8 cellular contexts compared by ENCODE assay signal in the genomic region with DNA sequence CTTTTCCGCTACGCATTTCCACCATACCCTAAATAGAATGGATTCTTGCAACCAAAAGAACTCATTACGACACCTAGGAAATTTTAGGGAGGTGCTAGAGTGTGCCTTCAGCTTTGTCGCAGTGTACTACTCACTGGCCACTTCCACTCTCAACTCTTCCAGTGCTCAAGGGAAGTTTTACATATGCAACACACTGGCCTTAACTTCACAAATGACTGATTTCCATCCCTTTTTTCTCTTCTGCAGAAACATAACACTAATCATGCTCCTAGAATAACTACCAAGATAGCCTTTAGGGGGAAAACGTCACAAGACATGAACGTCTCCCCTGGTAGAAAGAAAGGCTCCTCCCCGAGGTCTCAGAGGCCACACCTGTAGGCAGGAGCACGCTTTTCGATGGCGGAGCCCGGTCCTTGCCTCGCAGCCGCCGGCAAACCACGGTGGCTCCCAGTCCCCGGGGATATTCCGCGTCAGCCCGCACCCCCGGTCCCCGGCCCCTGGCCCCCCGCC. TPM values are rescaled to one million over a fixed set of nuclear protein-coding genes. Genes with fewer than 3 reads are reported as not detected.
DNase-seq lines count a peak whose midpoint lies in the region; ATAC-seq and TF ChIP-seq lines count a peak whose summit lies in the region.

No MANE protein-coding gene starts in this region.

- H3K27me3 ChIP-seq in PC-3 (ENCODE audit: low read length) (no peaks in the 10 kb centered on the region), neuron (ENCODE audit: insufficient read depth, low read length) (no peaks in the 10 kb centered on the region)

- DNase-seq in COR-L47 (lab: John Stamatoyannopoulos, UW), result peak; percentile 61
- DNase-seq in HK-2 (ENCODE audit: unreplicated experiment), result peak; percentile 77
- peak; percentile 68 for DNase-seq in PC-3
- peak; percentile 70 to 84 for DNase-seq in activated T-cell treated with anti-CD3 and anti-CD28 coated beads, Interleukin-2, amount 50 U/mL, for 72 hours
- peak; percentile 51 for DNase-seq in fibroblast of mammary gland (ENCODE audit: low read depth)
- DNase-seq in stromal cell of bone marrow (ENCODE audit: low read depth), result peak; percentile 11

- peak overlapping the region; percentile 30; the same call in 1 of the 2 replicates for H3K27ac ChIP-seq in PC-3 (ENCODE audit: low read length)

- TF ChIP-seq CTCF in PC-3 (conservative IDR thresholded peaks at IDR 0.05; ENCODE audit: low read depth, low read length) (no peak), fibroblast of mammary gland (conservative IDR thresholded peaks at IDR 0.05; ENCODE audit: control insufficient read depth, insufficient read depth, low read depth, low read length) (no peak)

- H3K4me3 ChIP-seq in PC-3 (ENCODE audit: low read length) (peak overlapping the region; percentile 96), fibroblast of mammary gland (ENCODE audit: control insufficient read depth, low read depth, low read length) (peak overlapping the region; percentile 97), neuron (ENCODE audit: low read length) (peak overlapping the region; percentile 89)

- H3F3A ChIP-seq in PC-3 (ENCODE audit: low read length, unreplicated experiment), result no peaks in the 10 kb centered on the region

- H3K9me3 ChIP-seq in PC-3 (ENCODE audit: low read length), result no peaks in the 10 kb centered on the region
- peaks cover 2% of the 10 kb centered on the region for H3K9me3 ChIP-seq in neuron (ENCODE audit: low read length)

- H2AFZ ChIP-seq in PC-3 (ENCODE audit: low read length) (peak overlapping the region; percentile 71), neuron (ENCODE audit: low read depth, low read length) (peak overlapping the region; percentile 42)

- no peaks in the 10 kb centered on the region for H3K9me2 ChIP-seq in PC-3 (replicated peaks; ENCODE audit: low read length)

- POLR2A ChIA-PET in PC-3 (lab: Charles Lee; ENCODE audit: unreplicated experiment), result interaction anchor here (0.6 kb wide), 1 partner anchor 249 kb away, joined by 4 read pairs; no protein-coding TSS in a partner anchor

- no peaks in the 10 kb centered on the region for H4K20me1 ChIP-seq in PC-3 (ENCODE audit: low read length)

- H3K36me3 ChIP-seq in PC-3 (ENCODE audit: low read depth, low read length) (no peaks in the 10 kb centered on the region), neuron (ENCODE audit: insufficient read depth, low read length) (peaks cover 14% of the 10 kb centered on the region)

- ATAC-seq in GM19468 (IDR thresholded peaks at IDR 0.05; ENCODE audit: extremely low read depth, unreplicated experiment) (peak; percentile 31), PC-3 (peak; percentile 72)
- ATAC-seq in activated T-cell treated with anti-CD3 and anti-CD28 coated beads, Interleukin-2, amount 50 U/mL, for 72 hours (replicated peaks in 1 of 2), result peak; percentile 75

- H3K27me3 Mint-ChIP-seq in activated T-cell treated with anti-CD3 and anti-CD28 coated beads, Interleukin-2, amount 50 U/mL, for 72 hours (ENCODE audit: low read depth), result no peaks in the 10 kb centered on the region

- CTCF ChIA-PET in PC-3 (lab: Charles Lee), result no interaction called here

- peak overlapping the region; percentile 79 for H3K4me2 ChIP-seq in PC-3 (ENCODE audit: low read length)

- H3K36me3 Mint-ChIP-seq in activated T-cell treated with anti-CD3 and anti-CD28 coated beads, Interleukin-2, amount 50 U/mL, for 72 hours (ENCODE audit: insufficient read depth in 2 of 2), result peaks cover 7 to 8% of the 10 kb centered on the region in 2 donors

- peaks cover 76% of the 10 kb centered on the region for H3K79me2 ChIP-seq in PC-3 (ENCODE audit: low read length)

- peak overlapping the region; percentile 94 for H3K9ac ChIP-seq in PC-3 (ENCODE audit: low read length)

- intact Hi-C loops in PC-3 (cut with micrococcal nuclease), result loop anchor here (1.0 to 5.0 kb wide), 3 partner anchors 117 to 203 kb away; no protein-coding TSS in a partner anchor

- no peaks in the 10 kb centered on the region for H3K9me3 Mint-ChIP-seq in activated T-cell treated with anti-CD3 and anti-CD28 coated beads, Interleukin-2, amount 50 U/mL, for 72 hours

- H3K4me3 Mint-ChIP-seq in activated T-cell treated with anti-CD3 and anti-CD28 coated beads, Interleukin-2, amount 50 U/mL, for 72 hours, result peak overlapping the region; percentile 96 to 99

- H3K4me1 Mint-ChIP-seq in activated T-cell treated with anti-CD3 and anti-CD28 coated beads, Interleukin-2, amount 50 U/mL, for 72 hours (ENCODE audit: low read depth), result peaks cover 51% of the 10 kb centered on the region

- H3K4me1 ChIP-seq in PC-3 (ENCODE audit: insufficient read depth, low read length), result peaks cover 15% of the 10 kb centered on the region
- H3K4me1 ChIP-seq in neuron (ENCODE audit: insufficient read depth, low read length), result peaks cover 13% of the 10 kb centered on the region

- peak overlapping the region; percentile 98 for H3K27ac Mint-ChIP-seq in activated T-cell treated with anti-CD3 and anti-CD28 coated beads, Interleukin-2, amount 50 U/mL, for 72 hours

- BruUV-seq in PC-3 (replicated peaks; lab: Mats Ljungman, UMichigan), result TSS peak; percentile 52

RNA-seq across cellular contexts. Expression of a gene that starts 0.6 kb away (rescaled TPM):
- 18.6 and 27.7 TPM in 2 replicates for total RNA-seq in PC-3 (2014; rRNA removed)
- total RNA-seq in activated T-cell treated with anti-CD3 and anti-CD28 coated beads, Interleukin-2, amount 50 U/mL, for 72 hours, result 10 to 100 TPM; 28.4 to 38.3 TPM

RNA-seq across cellular contexts. Expression of a gene that starts 1.1 kb away (rescaled TPM):
- 18.4 and 23.0 TPM in 2 replicates for total RNA-seq in PC-3 (2014; rRNA removed)
- total RNA-seq in activated T-cell treated with anti-CD3 and anti-CD28 coated beads, Interleukin-2, amount 50 U/mL, for 72 hours, result 10 to 100 TPM; 23.9 to 26.0 TPM

Comparison
In these comparisons a context has a peak if more than half of its experiments do, and no peak if none do; other contexts are left out.
1. Peak in every context shown above with its lines: DNase-seq, ATAC-seq, H3K4me3 ChIP-seq and H3K27ac ChIP-seq.
2. DNase-seq: peak in every context shown above with its lines; median percentile 77 in HK-2; 77 in activated T-cell treated with anti-CD3 and anti-CD28 coated beads, Interleukin-2, amount 50 U/mL, for 72 hours; 68 in PC-3; 61 in COR-L47; 51 in fibroblast of mammary gland; 11 in stromal cell of bone marrow.